Comparison of ENCODE assay signal across 8 cellular contexts in genomic region chr16:66270333-66270927, GRCh38.
DNase-seq lines count a peak whose midpoint lies in the region; ATAC-seq lines count a peak whose summit lies in the region.

No MANE protein-coding gene starts in this region.

- 6% methylated on average over 48 of the region's 48 CpGs for WGBS in ectodermal cell, 2 experiments

- peak; percentile 31 for DNase-seq in GM04504 (ENCODE audit: low read depth)
- DNase-seq in NCI-H460 (ENCODE audit: extremely low read depth, low read depth), result peak; percentile 79
- DNase-seq in activated CD4-positive, alpha-beta T cell treated with anti-CD3 and anti-CD28 coated beads, Interleukin-2, amount 50 U/mL, for 4 hours, result peak; percentile 31 to 42
- DNase-seq in lung microvascular endothelial cell (ENCODE audit: low read depth in 2 of 2), result peak; percentile 40 to 59
- peak; percentile 69 for DNase-seq in stimulated activated CD8-positive, alpha-beta memory T cell treated with anti-CD3 and anti-CD28 coated beads, Interleukin-15, amount 100 ng/mL, for 24 hours (ENCODE audit: low read depth)

- peak; percentile 65 for ATAC-seq in HG02870 (IDR thresholded peaks at IDR 0.05; ENCODE audit: unreplicated experiment)
- ATAC-seq in HG02571 (IDR thresholded peaks at IDR 0.05; ENCODE audit: unreplicated experiment), result no peak

- peaks cover 14% of the 10 kb centered on the region for H3K4me1 ChIP-seq in ectodermal cell (ENCODE audit: control insufficient read depth, insufficient read depth, low read length)

- peaks cover 16% of the 10 kb centered on the region for H3K27me3 ChIP-seq in ectodermal cell (ENCODE audit: control insufficient read depth, insufficient read depth, low read length, poor library complexity, severe bottlenecking)

- peak overlapping the region; percentile 6 for H3K4me3 ChIP-seq in ectodermal cell (ENCODE audit: insufficient read depth, low read depth, low read length)

- no peaks in the 10 kb centered on the region for H3K9me3 ChIP-seq in ectodermal cell (ENCODE audit: control insufficient read depth, low read length)

- H3K27ac ChIP-seq in ectodermal cell (ENCODE audit: insufficient read depth, low read depth, low read length, poor library complexity, severe bottlenecking), result no peak overlapping the region

- H3K36me3 ChIP-seq in ectodermal cell (ENCODE audit: control insufficient read depth, insufficient read depth, low read length), result no peaks in the 10 kb centered on the region
